In the genomic region with DNA sequence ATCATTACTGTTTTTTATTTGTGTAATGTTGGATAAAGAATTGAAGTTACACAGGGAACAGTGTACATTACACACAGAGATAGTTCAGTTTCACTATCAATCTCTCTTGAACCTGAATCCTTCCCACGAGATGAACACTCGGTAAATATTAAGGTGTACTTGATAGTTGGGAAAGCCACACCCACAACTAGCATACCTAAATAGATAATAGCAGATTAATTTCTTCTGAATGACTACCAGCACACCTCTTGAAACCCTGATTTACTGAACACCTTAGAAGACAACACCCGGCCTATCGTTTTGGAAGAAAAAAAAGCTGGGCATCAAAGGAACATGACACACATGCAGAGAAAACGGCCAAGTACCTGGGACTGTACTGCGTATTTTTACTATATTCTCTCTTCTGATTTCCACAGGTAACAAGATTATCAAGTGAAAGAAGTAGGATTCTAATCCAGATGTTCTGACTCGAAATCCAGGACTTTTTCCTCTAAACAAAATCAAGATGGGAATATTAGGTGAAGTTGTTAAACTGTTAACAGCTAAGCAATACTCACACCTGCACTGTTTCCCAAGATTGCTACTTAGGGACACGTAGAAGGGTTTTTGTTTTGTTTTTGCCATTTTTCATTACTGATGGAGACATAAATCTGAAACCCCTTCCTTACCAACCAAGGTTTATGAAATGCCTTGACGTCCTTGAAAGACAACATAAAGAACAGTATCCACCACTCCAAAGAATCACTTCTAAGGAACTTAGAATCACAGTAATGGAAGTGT, we compare ENCODE assay signal across 1 cellular context.
TF ChIP-seq lines count a peak whose summit lies in the region.

No MANE protein-coding gene starts in this region.

TF ChIP-seq in HCT116, 20 proteins besides CTCF, POLR2A, EP300 and RAD21 (continued from another document):
- TF ChIP-seq ZNF274 (IDR thresholded peaks at IDR 0.05; ENCODE audit: low read depth, low read length) (no peak), YY1 (IDR thresholded peaks at IDR 0.05; ENCODE audit: extremely low read depth, insufficient replicate concordance, low read depth, low read length) (no peak), SIN3A (IDR thresholded peaks at IDR 0.05; ENCODE audit: low read depth) (no peak), ELF1 (IDR thresholded peaks at IDR 0.05; ENCODE audit: borderline replicate concordance, low read depth) (no peak)
